In genomic region chr5:18314192-18314778, GRCh38 we compare ENCODE assay signal across 1 cellular context.
TF ChIP-seq lines count a peak whose summit lies in the region.

No MANE protein-coding gene starts in this region.

TF ChIP-seq in SK-N-SH, 30 proteins besides CTCF, POLR2A, EP300 and RAD21 (continued from another document):
- TF ChIP-seq TEAD4 (IDR thresholded peaks at IDR 0.05; ENCODE audit: borderline replicate concordance, insufficient read depth) = no peak
